8 cellular contexts compared by ENCODE assay signal in the genomic region with DNA sequence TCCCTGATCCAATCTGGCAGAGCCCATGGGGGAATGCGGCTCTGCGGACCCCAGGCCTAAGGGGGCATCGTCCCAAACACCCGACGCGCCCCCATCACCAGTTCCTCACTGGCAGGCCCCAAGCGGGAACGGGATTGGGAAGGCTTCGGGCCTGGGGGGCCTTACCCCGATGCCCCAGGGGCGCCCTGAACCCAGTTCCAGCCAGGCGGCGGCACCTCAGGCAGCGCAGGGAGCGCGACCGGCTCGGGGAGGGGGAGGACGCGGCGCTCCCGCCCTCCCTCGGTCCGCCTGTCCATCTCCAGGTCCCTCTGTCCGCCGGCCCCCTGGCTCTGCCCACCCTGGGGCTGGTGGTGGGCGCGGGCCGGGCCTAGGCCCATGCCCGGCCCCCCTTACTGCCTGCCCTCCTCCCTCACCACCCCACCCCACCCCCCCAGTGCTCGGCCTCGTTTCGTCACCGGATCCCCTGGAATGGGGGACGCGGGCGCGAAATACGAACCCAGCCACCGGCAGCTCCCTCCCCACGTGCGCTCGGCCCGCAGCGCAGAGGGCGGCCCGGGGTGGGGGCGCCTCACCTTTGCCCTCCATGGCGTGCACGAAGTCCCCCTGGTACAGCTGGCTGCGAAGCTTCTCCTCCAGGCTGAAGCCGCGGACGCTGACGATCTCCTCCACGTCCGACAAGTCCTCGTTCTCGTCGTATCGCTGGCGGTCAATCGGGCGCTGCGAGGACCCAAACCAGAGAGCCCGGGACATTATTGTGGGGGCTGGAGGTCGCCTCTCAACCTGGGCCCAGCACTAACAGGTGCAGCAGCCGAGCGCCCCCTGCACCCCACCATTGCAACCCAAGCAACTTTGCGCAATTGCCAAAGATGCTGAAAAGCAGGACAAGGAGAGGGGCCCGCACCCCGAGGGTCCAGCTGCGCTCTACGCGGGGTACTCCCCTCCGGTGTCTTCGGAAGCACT.
A peak's percentile ranks its signal among the peaks of the same experiment; 100 is the strongest.
DNase-seq lines count a peak whose midpoint lies in the region; ATAC-seq and TF ChIP-seq lines count a peak whose summit lies in the region.

No MANE protein-coding gene starts in this region.

- H3K27me3 ChIP-seq in neutrophil: peaks cover 49% of the 10 kb centered on the region

- TF ChIP-seq CTCF in HFF-Myc (IDR thresholded peaks at IDR 0.05; ENCODE audit: low read depth, low read length, missing control alignments): no peak
- no peak for TF ChIP-seq CTCF in fibroblast of pulmonary artery (IDR thresholded peaks at IDR 0.05; ENCODE audit: low read length, missing control alignments)
- no peak for TF ChIP-seq CTCF in neutrophil (IDR thresholded peaks at IDR 0.05)

- no peaks in the 10 kb centered on the region for H3K36me3 ChIP-seq in neutrophil

- H3K27ac ChIP-seq in neutrophil: no peak overlapping the region

- no peaks in the 10 kb centered on the region for H3K9me3 ChIP-seq in neutrophil

- ATAC-seq in GM21515 (IDR thresholded peaks at IDR 0.05; ENCODE audit: unreplicated experiment): no peak

- H3K4me1 ChIP-seq in neutrophil (ENCODE audit: control insufficient read depth in 1 of 2, insufficient read depth in 1 of 2, low read depth in 1 of 2, low read length in 1 of 2): peaks cover 25 to 34% of the 10 kb centered on the region in 2 experiments

- DNase-seq in HFF-Myc (ENCODE audit: extremely low read depth, low read depth): no peak
- peak; percentile 45 for DNase-seq in activated CD8-positive, alpha-beta memory T cell treated with anti-CD3 and anti-CD28 coated beads, Interleukin-2, amount 50 U/mL, for 4 hours
- peak; percentile 35 for DNase-seq in fibroblast of pulmonary artery (ENCODE audit: low read depth)
- DNase-seq in NCI-H2029 treated with DMSO at 0.1 percent for 48 hours (lab: John Stamatoyannopoulos, UW): no peak
- DNase-seq in NCI-H82 (lab: John Stamatoyannopoulos, UW): no peak
- no peak for DNase-seq in NCI-H1694 (lab: John Stamatoyannopoulos, UW)

- H3K4me3 ChIP-seq in HFF-Myc (replicated peaks; ENCODE audit: low read depth, low read length) (peak overlapping the region; percentile 45), fibroblast of pulmonary artery (replicated peaks; ENCODE audit: low read depth, low read length) (peak overlapping the region; percentile 58), neutrophil (ENCODE audit: low read depth in 1 of 2, low read length in 1 of 2) (peak overlapping the region; percentile 67 to 83)

Comparison
In these comparisons a context has a peak if more than half of its experiments do, and no peak if none do; other contexts are left out.
1. DNase-seq: peak in activated CD8-positive, alpha-beta memory T cell treated with anti-CD3 and anti-CD28 coated beads, Interleukin-2, amount 50 U/mL, for 4 hours (single experiment) and fibroblast of pulmonary artery (single experiment); none in HFF-Myc (single experiment), NCI-H2029 treated with DMSO at 0.1 percent for 48 hours (single experiment), NCI-H82 (single experiment) and NCI-H1694 (single experiment).
2. Peak in every context shown above with its lines, with median percentiles within 50 percentile points of each other: H3K4me3 ChIP-seq.